Comparison of ENCODE assay signal across 29 cellular contexts in genomic region chr13:68851026-68851425, GRCh38.
DNase-seq lines count a peak whose midpoint lies in the region; ATAC-seq, FAIRE-seq and TF ChIP-seq lines count a peak whose summit lies in the region.
"Had no signal": no experiment of that assay in that cellular context is flagged by ENCODE, and none has a peak within 500 bp of the region (broad histone marks: within the 10 kb centered on the region; RNA-seq: fewer than 3 reads in every experiment).

No MANE protein-coding gene starts in this region.

- SMC1A ChIA-PET in GM12878 (lab: Charles Lee; ENCODE audit: uncharacterized antibody, unreplicated experiment) = interaction anchor here (1.6 kb wide), 1 partner anchor 9 kb away, joined by 3 read pairs; no protein-coding TSS in a partner anchor

- DNase-seq in Daoy (ENCODE audit: low read depth) = peak; percentile 6
- DNase-seq in HT-29 (ENCODE audit: low spot score) = peak; percentile 12
- peak; percentile 45 for DNase-seq in NCI-H2196 (lab: John Stamatoyannopoulos, UW; ENCODE audit: unreplicated experiment)
- no peak for DNase-seq in GM12878 (ENCODE audit: low read depth, low spot score)
- DNase-seq in germinal center (ENCODE audit: low spot score) = no peak
- DNase-seq in SIG-M5 (lab: John Stamatoyannopoulos, UW) = no peak
- no peak for DNase-seq in activated naive CD4-positive, alpha-beta T cell treated with anti-CD3 and anti-CD28 coated beads, Interleukin-2, amount 50 U/mL, for 16 hours
- DNase-seq: activated CD4-positive, alpha-beta T cell treated with anti-CD3 and anti-CD28 coated beads, Interleukin-2, amount 50 U/mL, for 4 hours; activated T-cell treated with anti-CD3 and anti-CD28 coated beads, Interleukin-2, amount 50 U/mL, for 48 hours; dermis blood vessel endothelial cell; DMS79; GDM1; HFFc6; NCI-H1694; NCI-H226; NCI-H82; nephron progenitor cell; stimulated activated CD4-positive, alpha-beta T cell treated with anti-CD3 and anti-CD28 coated beads, Interleukin-4, amount 100 ng/mL, for 24 hours; T-helper 2 cell had no signal

- H3K36me3 ChIP-seq in GM12878 (ENCODE audit: control insufficient read depth in 2 of 2, insufficient read depth in 2 of 2, low read length in 1 of 2) = no peaks in the 10 kb centered on the region

- no peaks in the 10 kb centered on the region for H3K79me2 ChIP-seq in GM12878 (ENCODE audit: control insufficient read depth, insufficient read depth, low read length)

- no peak for FAIRE-seq in GM12878 (lab: Jason Lieb, UNC)
- FAIRE-seq: GM19239, H1, islet of Langerhans had no signal

- RAD21 ChIA-PET in GM12878 (lab: Charles Lee; ENCODE audit: unreplicated experiment) = no interaction called here

- no peak for TF ChIP-seq POLR2A in GM12878 (IDR thresholded peaks at IDR 0.05; ENCODE audit: low read depth, low read length)

- no peak overlapping the region for H3K27ac ChIP-seq in GM12878 (ENCODE audit: control insufficient read depth, insufficient read depth)
- H3K27ac ChIP-seq: HL-60, KMS-11, RWPE1, SK-N-MC had no signal

- no peaks in the 10 kb centered on the region for H3K27me3 ChIP-seq in GM12878 (replicated peaks in 1 of 2; ENCODE audit: control insufficient read depth in 2 of 2, insufficient read depth in 2 of 2, low read length in 1 of 2)

- H2AFZ ChIP-seq in GM12878 (ENCODE audit: control insufficient read depth, low read depth, low read length) = no peak overlapping the region

- no peak overlapping the region for H3K9ac ChIP-seq in GM12878 (ENCODE audit: control insufficient read depth, insufficient read depth, low read length)
- H3K9ac ChIP-seq: KMS-11 had no signal

- TF ChIP-seq RAD21 in GM12878 (IDR thresholded peaks at IDR 0.05; ENCODE audit: insufficient read depth, low read depth, low read length) = no peak

- WGBS in GM12878 (ENCODE audit: insufficient coverage, insufficient replicate concordance, low lambda C conversion rate, missing lambda C conversion rate) = 4% methylated on average over 1 of the region's 1 CpG

- POLR2A ChIA-PET in GM12878 (lab: Charles Lee) = no interaction called here

- CTCF ChIA-PET in GM12878 (lab: Yijun Ruan, JAX) = no interaction called here

- no peaks in the 10 kb centered on the region for H3K4me1 ChIP-seq in GM12878 (ENCODE audit: control insufficient read depth, insufficient read depth, low read length)

- in situ Hi-C loops in GM12878 (cut with MboI) = no loop called here

- H3K4me2 ChIP-seq in GM12878 (ENCODE audit: control insufficient read depth, insufficient read depth) = no peak overlapping the region
- H3K4me2 ChIP-seq: KMS-11 had no signal

- TF ChIP-seq EP300 in GM12878 (IDR thresholded peaks at IDR 0.05; ENCODE audit: borderline replicate concordance in 1 of 2, control insufficient read depth in 1 of 2, low read depth in 2 of 2, low read length in 2 of 2) = no peak

- no peak for TF ChIP-seq CTCF in GM12878 (IDR thresholded peaks at IDR 0.05 in 2 of 3, conservative IDR thresholded peaks at IDR 0.05 in 1 of 3; ENCODE audit: control insufficient read depth in 2 of 3, extremely low read depth in 1 of 3, insufficient read depth in 1 of 3, low read depth in 3 of 3, low read length in 3 of 3)

- no TSS peak for BruUV-seq in GM12878 (replicated peaks; lab: Mats Ljungman, UMichigan)

- no peaks in the 10 kb centered on the region for H4K20me1 ChIP-seq in GM12878 (ENCODE audit: control insufficient read depth, insufficient read depth)

- no peaks in the 10 kb centered on the region for H3K9me3 ChIP-seq in GM12878 (replicated peaks; ENCODE audit: control insufficient read depth, insufficient read depth, low read length)

- ATAC-seq in GM12878 = no peak
- ATAC-seq: activated CD4-positive, CD25-positive, alpha-beta regulatory T cell treated with anti-CD3 and anti-CD28 coated beads, Interleukin-2, amount 50 U/mL, for 24 hours; esophagus mucosa; left lobe of liver had no signal

- no peak overlapping the region for H3K4me3 ChIP-seq in GM12878
- H3K4me3 ChIP-seq: SK-N-MC had no signal

- intact Hi-C loops in GM12878 (cut with micrococcal nuclease; ENCODE audit: unreplicated experiment) = no loop called here

TF ChIP-seq in GM12878, 131 proteins besides CTCF, POLR2A, EP300 and RAD21:
- TF ChIP-seq KLF5 (IDR thresholded peaks at IDR 0.05; ENCODE audit: partially characterized antibody) = no peak
- peak; percentile 48; the same call in 1 of the 2 replicates for TF ChIP-seq SPI1 (IDR thresholded peaks at IDR 0.05; ENCODE audit: borderline replicate concordance, insufficient read depth, low read depth, low read length)
- TF ChIP-seq IKZF2 (IDR thresholded peaks at IDR 0.05) = no peak
- TF ChIP-seq RFX5 (IDR thresholded peaks at IDR 0.05; ENCODE audit: low read depth, low read length) = no peak

Comparison
In these comparisons a context has a peak if more than half of its experiments do, and no peak if none do; other contexts are left out.
1. DNase-seq: peak in Daoy (single experiment), HT-29 (single experiment) and NCI-H2196 (single experiment); none in GM12878 (single experiment), germinal center (single experiment), SIG-M5 (single experiment) and activated naive CD4-positive, alpha-beta T cell treated with anti-CD3 and anti-CD28 coated beads, Interleukin-2, amount 50 U/mL, for 16 hours (single experiment).